Comparison of ENCODE assay signal across 8 cellular contexts in genomic region chr3:15291589-15292541, GRCh38. TPM values are rescaled to one million over a fixed set of nuclear protein-coding genes. Genes with fewer than 3 reads are reported as not detected.
DNase-seq lines count a peak whose midpoint lies in the region; ATAC-seq and TF ChIP-seq lines count a peak whose summit lies in the region.

No MANE protein-coding gene starts in this region.

- DNase-seq in CD14-positive monocyte (ENCODE audit: low spot score) (peak; percentile 67), germinal center (ENCODE audit: low spot score) (peak; percentile 70), NCI-H187 (lab: John Stamatoyannopoulos, UW) (no peak), foreskin fibroblast (no peak)
- DNase-seq in activated CD8-positive, alpha-beta memory T cell treated with anti-CD3 and anti-CD28 coated beads for 1 hour (ENCODE audit: extremely low read depth in 1 of 2, low read depth in 1 of 2), result peak; percentile 33 to 45
- DNase-seq in stimulated activated naive CD4-positive, alpha-beta T cell treated with Interleukin-2 at 50 U/mL for 16 hours (lab: John Stamatoyannopoulos, UW), result peak; percentile 54

- intact Hi-C loops in CD14-positive monocyte (cut with micrococcal nuclease), result no loop called here

- peaks cover 0 to 4% (median 0%) of the 10 kb centered on the region in 7 donors for H3K9me3 Mint-ChIP-seq in CD14-positive monocyte

- peak overlapping the region; percentile 96 to 100 (median 99) for H3K27ac Mint-ChIP-seq in CD14-positive monocyte

- no peak for TF ChIP-seq CTCF in CD14-positive monocyte (IDR thresholded peaks at IDR 0.05)
- TF ChIP-seq CTCF in foreskin fibroblast (IDR thresholded peaks at IDR 0.05; ENCODE audit: low read depth, low read length), result no peak

- peak; percentile 70 for ATAC-seq in GM19467 (IDR thresholded peaks at IDR 0.05; ENCODE audit: unreplicated experiment)
- ATAC-seq in HG03571 (IDR thresholded peaks at IDR 0.05; ENCODE audit: unreplicated experiment), result peak; percentile 85

- H3K4me3 Mint-ChIP-seq in CD14-positive monocyte, result peak overlapping the region; percentile 50 to 62

- H3K4me1 Mint-ChIP-seq in CD14-positive monocyte, result peaks cover 95% of the 10 kb centered on the region

- no peak overlapping the region for H3K4me3 ChIP-seq in foreskin fibroblast (ENCODE audit: low read depth in 1 of 2, low read length in 2 of 2)

- H3K27me3 Mint-ChIP-seq in CD14-positive monocyte (ENCODE audit: low read depth in 3 of 3), result peaks cover 0 to 6% (median 0%) of the 10 kb centered on the region in 3 donors

- peaks cover 44 to 48% of the 10 kb centered on the region in 2 donors for H3K36me3 Mint-ChIP-seq in CD14-positive monocyte

RNA-seq across cellular contexts. Expression of gene SH3BP5, which starts 40.5 kb away (rescaled TPM):
- polyA plus RNA-seq in CD14-positive monocyte, result 10 to 100 TPM; 10.7 to 22.8 TPM

Comparison
In these comparisons a context has a peak if more than half of its experiments do, and no peak if none do; other contexts are left out.
1. DNase-seq: peak in CD14-positive monocyte (single experiment), activated CD8-positive, alpha-beta memory T cell treated with anti-CD3 and anti-CD28 coated beads for 1 hour (2 of 2), germinal center (single experiment) and stimulated activated naive CD4-positive, alpha-beta T cell treated with Interleukin-2 at 50 U/mL for 16 hours (single experiment); none in NCI-H187 (0 of 2) and foreskin fibroblast (0 of 2).